19 cellular contexts compared by ENCODE assay signal in the genomic region with DNA sequence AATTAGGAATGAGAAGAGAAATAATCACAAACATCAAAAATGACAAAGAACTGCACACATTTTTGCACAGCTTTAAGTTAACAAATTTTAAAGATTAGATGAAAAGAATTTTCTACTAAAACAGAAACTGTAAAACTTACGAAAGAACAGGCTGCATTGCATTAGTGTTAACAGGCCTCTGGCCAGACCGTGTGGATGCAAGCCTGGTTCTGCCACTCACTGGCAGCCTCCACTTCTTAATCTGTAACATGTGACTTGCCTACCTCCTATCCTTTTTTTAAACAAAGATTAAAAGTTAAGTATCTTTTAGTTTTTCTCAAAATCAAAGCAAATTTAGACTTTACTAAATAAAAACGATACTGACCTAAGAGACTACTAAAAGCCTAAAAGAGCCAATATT. TPM values are rescaled to one million over a fixed set of nuclear protein-coding genes. Genes with fewer than 3 reads are reported as not detected.
DNase-seq lines count a peak whose midpoint lies in the region; ATAC-seq and TF ChIP-seq lines count a peak whose summit lies in the region.
"Had no signal": no experiment of that assay in that cellular context is flagged by ENCODE, and none has a peak within 500 bp of the region (broad histone marks: within the 10 kb centered on the region; RNA-seq: fewer than 3 reads in every experiment).

No MANE protein-coding gene starts in this region.

- CTCF ChIA-PET in RWPE1 (lab: Yijun Ruan, JAX) = interaction anchor here (0.6 kb wide), 1 partner anchor 24 kb away, joined by 3 read pairs; no protein-coding TSS in a partner anchor
- CTCF ChIA-PET in CD4-positive, alpha-beta memory T cell (lab: Charles Lee; ENCODE audit: partially characterized antibody) = interaction anchor here (1.4 kb wide), 1 partner anchor 31 kb away, joined by 3 read pairs; no protein-coding TSS in a partner anchor

- peaks cover 8% of the 10 kb centered on the region for H3F3A ChIP-seq in neural progenitor cell (ENCODE audit: low read depth)

- peak overlapping the region in 1 of 8 donors; percentile 24 for H3K4me3 Mint-ChIP-seq in CD4-positive, alpha-beta memory T cell
- no peak overlapping the region for H3K4me3 Mint-ChIP-seq in neural progenitor cell
- H3K4me3 Mint-ChIP-seq: activated CD4-positive, alpha-beta T cell treated with anti-CD3 and anti-CD28 coated beads for 36 hours; neural crest cell; T-helper 2 cell treated with Interferon-gamma antibody and Interleukin-4, amounts not matched to agents 5 μg/mL and 100 μg/mL, for 36 hours had no signal

- H3K9ac ChIP-seq in neural progenitor cell = no peak overlapping the region

- H3K4me1 ChIP-seq in CD4-positive, alpha-beta memory T cell (ENCODE audit: insufficient read depth, low read length) = peaks cover 68% of the 10 kb centered on the region
- peaks cover 10% of the 10 kb centered on the region for H3K4me1 ChIP-seq in neural progenitor cell

- H3K36me3 Mint-ChIP-seq in CD4-positive, alpha-beta memory T cell = peaks cover 7 to 34% of the 10 kb centered on the region in 2 donors
- H3K36me3 Mint-ChIP-seq in neural progenitor cell = peaks cover 35% of the 10 kb centered on the region

- DNase-seq in EH (ENCODE audit: low read depth) = peak; percentile 36
- no peak for DNase-seq in RWPE1 (ENCODE audit: low spot score)
- peak; percentile 56 for DNase-seq in fibroblast of the conjunctiva (ENCODE audit: low read depth)
- DNase-seq in omental fat pad (ENCODE audit: low spot score) = no peak
- DNase-seq in CD4-positive, alpha-beta memory T cell = no peak
- no peak for DNase-seq in neural progenitor cell (ENCODE audit: low spot score)
- DNase-seq: activated CD4-positive, alpha-beta T cell treated with anti-CD3 and anti-CD28 coated beads for 36 hours; activated CD8-positive, alpha-beta memory T cell treated with anti-CD3 and anti-CD28 coated beads, Interleukin-2, amount 50 U/mL, for 48 hours; activated naive CD4-positive, alpha-beta T cell; DMS79 treated with DMSO at 0.1 percent for 48 hours; esophagus squamous epithelium; mesendoderm; NCI-H2107; NCI-H82 had no signal

- H3K4me1 Mint-ChIP-seq in CD4-positive, alpha-beta memory T cell = peaks cover 40 to 67% (median 56%) of the 10 kb centered on the region in 4 donors
- H3K4me1 Mint-ChIP-seq in neural progenitor cell = peaks cover 4% of the 10 kb centered on the region

- H3K27ac ChIP-seq in RWPE1 (peak overlapping the region; percentile 31; the same call in 1 of the 2 replicates), neural progenitor cell (no peak overlapping the region)
- no peak overlapping the region for H3K27ac ChIP-seq in CD4-positive, alpha-beta memory T cell (ENCODE audit: low read depth, low read length)
- H3K27ac ChIP-seq: esophagus squamous epithelium had no signal

- no peaks in the 10 kb centered on the region for H3K9me3 ChIP-seq in CD4-positive, alpha-beta memory T cell (ENCODE audit: control insufficient read depth in 1 of 2, low read length in 2 of 2)
- H3K9me3 ChIP-seq in neural progenitor cell (ENCODE audit: low read depth) = no peaks in the 10 kb centered on the region
- H3K9me3 ChIP-seq: esophagus squamous epithelium had no signal

- no peak overlapping the region for H3K4me2 ChIP-seq in neural progenitor cell

- POLR2A ChIA-PET in RWPE1 (lab: Yijun Ruan, JAX; ENCODE audit: low non-redundant PET) = no interaction called here
- POLR2A ChIA-PET in CD4-positive, alpha-beta memory T cell (lab: Charles Lee; ENCODE audit: partially characterized antibody) = no interaction called here

- H3K27me3 Mint-ChIP-seq in CD4-positive, alpha-beta memory T cell = no peaks in the 10 kb centered on the region
- H3K27me3 Mint-ChIP-seq in neural progenitor cell (ENCODE audit: insufficient read depth, low read depth) = no peaks in the 10 kb centered on the region
- H3K27me3 Mint-ChIP-seq: activated CD4-positive, alpha-beta T cell treated with anti-CD3 and anti-CD28 coated beads for 36 hours had no signal

- no peak overlapping the region for H2AFZ ChIP-seq in neural progenitor cell (replicated peaks)

- TF ChIP-seq CTCF in RWPE1 (conservative IDR thresholded peaks at IDR 0.05; ENCODE audit: low read depth) = no peak
- TF ChIP-seq CTCF in omental fat pad (IDR thresholded peaks at IDR 0.05) = no peak
- no peak for TF ChIP-seq CTCF in neural progenitor cell (IDR thresholded peaks at IDR 0.05)

- ATAC-seq in omental fat pad (ENCODE audit: low FRiP score) = peak; percentile 62
- ATAC-seq in GM19452 (IDR thresholded peaks at IDR 0.05; ENCODE audit: unreplicated experiment) = no peak
- ATAC-seq in HG02840 (IDR thresholded peaks at IDR 0.05; ENCODE audit: low FRiP score, unreplicated experiment) = no peak
- ATAC-seq: activated CD4-positive, alpha-beta T cell treated with anti-CD3 and anti-CD28 coated beads for 36 hours had no signal

- H3K27ac Mint-ChIP-seq in CD4-positive, alpha-beta memory T cell = no peak overlapping the region
- no peak overlapping the region for H3K27ac Mint-ChIP-seq in neural progenitor cell
- H3K27ac Mint-ChIP-seq: activated CD4-positive, alpha-beta T cell treated with anti-CD3 and anti-CD28 coated beads for 36 hours; T-helper 2 cell treated with Interferon-gamma antibody and Interleukin-4, amounts not matched to agents 5 μg/mL and 100 μg/mL, for 36 hours had no signal

- no peaks in the 10 kb centered on the region for H3K9me3 Mint-ChIP-seq in CD4-positive, alpha-beta memory T cell
- H3K9me3 Mint-ChIP-seq in neural progenitor cell = peaks cover 4% of the 10 kb centered on the region
- H3K9me3 Mint-ChIP-seq: CD14-positive monocyte; neural crest cell; T-helper 2 cell treated with Interferon-gamma antibody and Interleukin-4, amounts not matched to agents 5 μg/mL and 100 μg/mL, for 36 hours had no signal

- no peak overlapping the region for H3K4me3 ChIP-seq in CD4-positive, alpha-beta memory T cell (ENCODE audit: low read length in 2 of 2)
- no peak overlapping the region for H3K4me3 ChIP-seq in neural progenitor cell
- H3K4me3 ChIP-seq: esophagus squamous epithelium had no signal

- H3K79me2 ChIP-seq in neural progenitor cell (ENCODE audit: low read depth) = peaks cover 98% of the 10 kb centered on the region

- peaks cover 74% of the 10 kb centered on the region for H4K20me1 ChIP-seq in neural progenitor cell (ENCODE audit: low read depth)

- intact Hi-C loops in CD4-positive, alpha-beta memory T cell (cut with micrococcal nuclease) = no loop called here

- no peaks in the 10 kb centered on the region for H3K27me3 ChIP-seq in CD4-positive, alpha-beta memory T cell (ENCODE audit: insufficient read depth, low read length)
- H3K27me3 ChIP-seq in neural progenitor cell = no peaks in the 10 kb centered on the region
- H3K27me3 ChIP-seq: esophagus squamous epithelium had no signal

- H3K36me3 ChIP-seq in CD4-positive, alpha-beta memory T cell (ENCODE audit: insufficient read depth, low read length) = no peaks in the 10 kb centered on the region
- no peaks in the 10 kb centered on the region for H3K36me3 ChIP-seq in neural progenitor cell

RNA-seq across cellular contexts. Expression of a gene that starts 37.5 kb away (rescaled TPM):
- total RNA-seq in omental fat pad (100 to 1,000 TPM in 1 of 4 donors, 10 to 100 TPM in 3; 38.9 to 105 (median 51.8) TPM), neural progenitor cell (ENCODE audit: low replicate concordance) (21.6 and 60.6 TPM in 2 replicates)
- total RNA-seq in CD4-positive, alpha-beta memory T cell = 100 to 1,000 TPM; 119 to 133 TPM
- polyA plus RNA-seq in CD4-positive, alpha-beta memory T cell = 10 to 100 TPM in 1 of 2 donors, under 1 TPM in 1; 0.60 to 17.9 TPM

Comparison
In these comparisons a context has a peak if more than half of its experiments do, and no peak if none do; other contexts are left out.
1. DNase-seq: peak in EH (single experiment) and fibroblast of the conjunctiva (single experiment); none in RWPE1 (single experiment), omental fat pad (single experiment), CD4-positive, alpha-beta memory T cell (0 of 5) and neural progenitor cell (single experiment).